Comparison of ENCODE assay signal across 35 cellular contexts in genomic region chr2:51329512-51329911, GRCh38.
"Had no signal": no experiment of that assay in that cellular context is flagged by ENCODE, and none has a peak within 500 bp of the region (broad histone marks: within the 10 kb centered on the region; RNA-seq: fewer than 3 reads in every experiment).

No MANE protein-coding gene starts in this region.

- H3K27me3 Mint-ChIP-seq: activated B cell treated with CpG ODN at 0.5 μM for 24 hours; activated CD4-positive, alpha-beta memory T cell treated with anti-CD3 and anti-CD28 coated beads, Interleukin-2, amount 10 ng/mL, durations not matched to agents 7 days and 5 days; activated CD8-positive, alpha-beta memory T cell treated with anti-CD3 and anti-CD28 coated beads, Interleukin-2, amount 10 ng/mL, durations not matched to agents 7 days and 5 days; activated naive CD8-positive, alpha-beta T cell treated with anti-CD3 and anti-CD28 coated beads for 36 hours; T-cell; T-helper 17 cell had no signal

- DNase-seq: activated B cell treated with CpG ODN at 0.5 μM for 24 hours; activated CD4-positive, alpha-beta memory T cell treated with anti-CD3 and anti-CD28 coated beads, Interleukin-2, amount 10 ng/mL, durations not matched to agents 7 days and 5 days; activated CD4-positive, alpha-beta T cell treated with anti-CD3 and anti-CD28 coated beads for 4 hours; activated CD4-positive, alpha-beta T cell treated with anti-CD3 and anti-CD28 coated beads, Interleukin-2, amount 50 U/mL, for 1 hour; activated CD4-positive, CD25-positive, alpha-beta regulatory T cell treated with anti-CD3 and anti-CD28 coated beads, Interleukin-2, amount 50 U/mL, for 72 hours; activated CD8-positive, alpha-beta memory T cell treated with anti-CD3 and anti-CD28 coated beads for 24 hours; activated CD8-positive, alpha-beta memory T cell treated with anti-CD3 and anti-CD28 coated beads, Interleukin-2, amount 10 ng/mL, durations not matched to agents 7 days and 5 days; activated CD8-positive, alpha-beta memory T cell treated with anti-CD3 and anti-CD28 coated beads, Interleukin-2, amount 50 U/mL, for 48 hours; activated effector memory CD4-positive, alpha-beta T cell treated with Interleukin-2 at 50 U/mL for 16 hours; activated naive CD4-positive, alpha-beta T cell treated with anti-CD3 and anti-CD28 coated beads, Interleukin-2, amount 50 U/mL, for 16 hours; activated naive CD8-positive, alpha-beta T cell treated with anti-CD3 and anti-CD28 coated beads for 36 hours; activated T-cell treated with anti-CD3 and anti-CD28 coated beads, Interleukin-2, amount 50 U/mL, for 48 hours; caudate nucleus; MM.1S; MV-4-11; NCI-H1092; NCI-H1436 treated with DMSO at 0.1 percent for 48 hours; NCI-H1694 treated with DMSO at 0.1 percent for 48 hours; NCI-H2029; NCI-H2171; NCI-H510A; NCI-H748 treated with DMSO at 0.1 percent for 48 hours; PC-9; SIG-M5; T-cell; T-helper 17 cell had no signal

- H3K9me3 Mint-ChIP-seq: brain had no signal

- H3K4me1 Mint-ChIP-seq: activated B cell treated with CpG ODN at 0.5 μM for 24 hours; activated CD4-positive, alpha-beta memory T cell treated with anti-CD3 and anti-CD28 coated beads, Interleukin-2, amount 10 ng/mL, durations not matched to agents 7 days and 5 days; activated CD8-positive, alpha-beta memory T cell treated with anti-CD3 and anti-CD28 coated beads, Interleukin-2, amount 10 ng/mL, durations not matched to agents 7 days and 5 days; activated naive CD8-positive, alpha-beta T cell treated with anti-CD3 and anti-CD28 coated beads for 36 hours; T-cell; T-helper 17 cell had no signal

- H3K4me2 ChIP-seq: KMS-11, PC-9 had no signal

- H3K9ac ChIP-seq: KMS-11 had no signal

- H3K36me3 Mint-ChIP-seq: activated naive CD8-positive, alpha-beta T cell treated with anti-CD3 and anti-CD28 coated beads for 36 hours; brain; T-cell had no signal

- H2AFZ ChIP-seq: PC-9 had no signal

- ATAC-seq: activated CD8-positive, alpha-beta memory T cell treated with anti-CD3 and anti-CD28 coated beads, Interleukin-2, amount 10 ng/mL, durations not matched to agents 7 days and 5 days; Right ventricle myocardium inferior; SK-N-SH treated with all-trans-retinoic acid at 6 μM for 48 hours; T-cell; T-helper 17 cell had no signal

- H3K4me3 ChIP-seq: PC-9 had no signal

- H3K4me3 Mint-ChIP-seq: activated B cell treated with CpG ODN at 0.5 μM for 24 hours; activated CD4-positive, alpha-beta memory T cell treated with anti-CD3 and anti-CD28 coated beads, Interleukin-2, amount 10 ng/mL, durations not matched to agents 7 days and 5 days; activated CD8-positive, alpha-beta memory T cell treated with anti-CD3 and anti-CD28 coated beads, Interleukin-2, amount 10 ng/mL, durations not matched to agents 7 days and 5 days; activated naive CD8-positive, alpha-beta T cell treated with anti-CD3 and anti-CD28 coated beads for 36 hours; T-cell; T-helper 17 cell had no signal

- H3K27ac Mint-ChIP-seq: activated B cell treated with CpG ODN at 0.5 μM for 24 hours; activated CD4-positive, alpha-beta memory T cell treated with anti-CD3 and anti-CD28 coated beads, Interleukin-2, amount 10 ng/mL, durations not matched to agents 7 days and 5 days; activated CD8-positive, alpha-beta memory T cell treated with anti-CD3 and anti-CD28 coated beads, Interleukin-2, amount 10 ng/mL, durations not matched to agents 7 days and 5 days; activated naive CD8-positive, alpha-beta T cell treated with anti-CD3 and anti-CD28 coated beads for 36 hours; T-cell; T-helper 17 cell had no signal

- H3K27ac ChIP-seq: KMS-11, PC-9, RWPE1, VCaP had no signal

- FAIRE-seq: astrocyte, bronchial epithelial cell, RCC 7860 had no signal
